Comparison of ENCODE assay signal across 17 cellular contexts in the genomic region with DNA sequence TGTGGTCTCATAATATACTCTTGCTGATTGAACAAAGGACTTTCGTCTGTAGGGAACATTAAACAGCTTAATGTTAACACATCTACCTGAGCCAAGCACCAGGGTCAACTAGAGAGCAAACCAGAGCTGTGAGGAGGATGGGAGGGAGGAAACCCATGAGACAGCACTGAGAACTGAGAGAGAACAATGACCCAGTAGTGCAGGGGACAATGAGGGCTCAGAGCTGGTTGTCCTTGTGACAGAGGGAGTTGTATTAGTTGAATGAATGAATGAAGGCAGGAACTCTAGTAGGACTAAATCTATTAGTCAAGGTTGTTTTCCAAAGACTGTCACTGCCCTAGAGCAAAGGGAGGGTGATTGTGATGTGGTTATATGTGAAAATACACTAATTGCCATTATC.
DNase-seq lines count a peak whose midpoint lies in the region; ATAC-seq lines count a peak whose summit lies in the region.
"Had no signal": no experiment of that assay in that cellular context is flagged by ENCODE, and none has a peak within 500 bp of the region (broad histone marks: within the 10 kb centered on the region; RNA-seq: fewer than 3 reads in every experiment).

No MANE protein-coding gene starts in this region.

- ATAC-seq in HG02938 (IDR thresholded peaks at IDR 0.05; ENCODE audit: unreplicated experiment), result no peak
- no peak for ATAC-seq in GM18867 (IDR thresholded peaks at IDR 0.05; ENCODE audit: unreplicated experiment)

- H3K27ac ChIP-seq in caudate nucleus (ENCODE audit: low read depth, low read length), result peak overlapping the region; percentile 45
- H3K27ac ChIP-seq: HL-60, KMS-11 had no signal

- DNase-seq in caudate nucleus (lab: John Stamatoyannopoulos, UW) (peak in 40 of 61 donors; percentile 7 to 80 (median 38)), hypothalamus (lab: John Stamatoyannopoulos, UW) (peak in 30 of 51 donors; percentile 3 to 78 (median 42)), pons (ENCODE audit: low spot score) (peak; percentile 97), GF-D8 (lab: John Stamatoyannopoulos, UW) (no peak)
- no peak for DNase-seq in stimulated activated CD4-positive, alpha-beta T cell treated with anti-CD3 and anti-CD28 coated beads, Interleukin-4, amount 100 ng/mL, for 24 hours
- DNase-seq: ACHN, DMS79 treated with DMSO at 0.1 percent for 48 hours, H9, NCI-H1417 treated with DMSO at 0.1 percent for 48 hours, NCI-H1930, NCI-H226, NCI-H524, SHP77 had no signal

Comparison
In these comparisons a context has a peak if more than half of its experiments do, and no peak if none do; other contexts are left out.
1. DNase-seq: peak in caudate nucleus (40 of 61), hypothalamus (30 of 51) and pons (single experiment); none in GF-D8 (single experiment) and stimulated activated CD4-positive, alpha-beta T cell treated with anti-CD3 and anti-CD28 coated beads, Interleukin-4, amount 100 ng/mL, for 24 hours (single experiment).